Comparison of ENCODE assay signal across 11 cellular contexts in the genomic region with DNA sequence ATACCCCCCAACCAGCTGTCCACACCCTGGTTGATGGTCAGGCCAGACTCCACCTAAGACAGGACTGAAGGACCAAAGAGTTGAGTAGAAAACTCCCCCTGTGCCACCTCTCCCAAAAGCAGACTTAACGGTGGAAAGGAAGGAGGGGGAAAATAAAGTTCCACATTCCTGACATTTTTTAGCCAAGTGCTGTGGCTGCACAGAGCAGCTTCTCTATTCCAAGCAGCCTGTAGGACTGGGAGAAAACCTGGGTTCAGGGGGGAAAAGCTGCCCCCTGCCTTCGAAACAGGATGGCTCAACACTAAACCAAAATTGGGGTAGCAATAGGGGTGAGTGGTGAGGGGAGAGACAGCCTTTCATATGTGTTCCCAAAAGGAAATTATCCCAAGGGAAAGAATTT. TPM values are rescaled to one million over a fixed set of nuclear protein-coding genes. Genes with fewer than 3 reads are reported as not detected.
A peak's percentile ranks its signal among the peaks of the same experiment; 100 is the strongest.
DNase-seq lines count a peak whose midpoint lies in the region; ATAC-seq and TF ChIP-seq lines count a peak whose summit lies in the region.
"Had no signal": no experiment of that assay in that cellular context is flagged by ENCODE, and none has a peak within 500 bp of the region (broad histone marks: within the 10 kb centered on the region; RNA-seq: fewer than 3 reads in every experiment).

No MANE protein-coding gene starts in this region.

- peaks cover 56 to 62% (median 56%) of the 10 kb centered on the region in 3 donors for H3K4me1 Mint-ChIP-seq in IgD-negative memory B cell
- peaks cover 43 to 88% (median 65%) of the 10 kb centered on the region in 7 donors for H3K4me1 Mint-ChIP-seq in naive thymus-derived CD4-positive, alpha-beta T cell

- H3K27me3 Mint-ChIP-seq in IgD-negative memory B cell, result no peaks in the 10 kb centered on the region
- peaks cover 0 to 2% (median 0%) of the 10 kb centered on the region in 5 donors for H3K27me3 Mint-ChIP-seq in naive thymus-derived CD4-positive, alpha-beta T cell

- ATAC-seq in naive thymus-derived CD4-positive, alpha-beta T cell, result no peak
- no peak for ATAC-seq in HG02798 (IDR thresholded peaks at IDR 0.05; ENCODE audit: poor library complexity, unreplicated experiment)
- ATAC-seq: gastrocnemius medialis had no signal

- peaks cover 2% of the 10 kb centered on the region for H3K36me3 Mint-ChIP-seq in IgD-negative memory B cell
- H3K36me3 Mint-ChIP-seq in naive thymus-derived CD4-positive, alpha-beta T cell, result peaks cover 0 to 5% (median under 1%) of the 10 kb centered on the region in 5 donors

- no peaks in the 10 kb centered on the region for H3K36me3 ChIP-seq in duodenal mucosa (ENCODE audit: control insufficient read depth in 1 of 2, insufficient read depth in 2 of 2, low read length in 2 of 2)
- H3K36me3 ChIP-seq in naive thymus-derived CD4-positive, alpha-beta T cell (ENCODE audit: control insufficient read depth in 2 of 3, insufficient read depth in 3 of 3, low read length in 3 of 3), result peaks cover 0 to 4% (median 0%) of the 10 kb centered on the region in 3 experiments
- H3K36me3 ChIP-seq: gastrocnemius medialis had no signal

- H3K9ac ChIP-seq in duodenal mucosa (ENCODE audit: low read depth in 1 of 2, low read length in 2 of 2), result peak overlapping the region in 1 of 2 donors; percentile 18

- no peak for DNase-seq in AG04449 (ENCODE audit: low read depth, low spot score)
- no peak for DNase-seq in naive thymus-derived CD4-positive, alpha-beta T cell
- no peak for DNase-seq in NCI-H524 treated with DMSO at 0.1 percent for 48 hours (lab: John Stamatoyannopoulos, UW)
- DNase-seq in NCI-H146 treated with DMSO at 0.1 percent for 48 hours (lab: John Stamatoyannopoulos, UW; ENCODE audit: unreplicated experiment), result no peak
- DNase-seq in anterior cingulate cortex (lab: John Stamatoyannopoulos, UW), result no peak
- DNase-seq: gastrocnemius medialis; NK-92 treated with Interleukin-12 subunit alpha and Interleukin-12 subunit beta, amount 100 ng/mL, for 24 hours; stimulated activated CD4-positive, alpha-beta T cell treated with anti-CD3 and anti-CD28 coated beads, Interleukin-15, amount 100 ng/mL, for 24 hours had no signal

- peak overlapping the region; percentile 95 for H3K4me3 ChIP-seq in AG04449 (ENCODE audit: low read depth, low read length)
- H3K4me3 ChIP-seq in duodenal mucosa (ENCODE audit: low read depth in 1 of 2, low read length in 2 of 2), result peak overlapping the region; percentile 4 to 19
- H3K4me3 ChIP-seq in naive thymus-derived CD4-positive, alpha-beta T cell (ENCODE audit: low read length), result no peak overlapping the region
- H3K4me3 ChIP-seq: gastrocnemius medialis had no signal

- POLR2A ChIA-PET in AG04449 (lab: Yijun Ruan, JAX), result interaction anchor here (0.6 to 1.7 kb wide), 5 partner anchors 22 to 61 kb away, joined by 3 to 5 read pairs (median 4); no protein-coding TSS in a partner anchor
- POLR2A ChIA-PET in naive thymus-derived CD4-positive, alpha-beta T cell (lab: Charles Lee), result no interaction called here

- H3K9me3 Mint-ChIP-seq in IgD-negative memory B cell, result no peaks in the 10 kb centered on the region
- no peaks in the 10 kb centered on the region for H3K9me3 Mint-ChIP-seq in naive thymus-derived CD4-positive, alpha-beta T cell

- H3K27ac Mint-ChIP-seq in IgD-negative memory B cell, result peak overlapping the region in 2 of 3 donors; percentile 67 to 73
- H3K27ac Mint-ChIP-seq in naive thymus-derived CD4-positive, alpha-beta T cell, result peak overlapping the region in 5 of 9 donors; percentile 14 to 92 (median 87)

- peak; percentile 27 for TF ChIP-seq CTCF in AG04449 (IDR thresholded peaks at IDR 0.05; ENCODE audit: insufficient read depth, low read length, missing control alignments)

- no peaks in the 10 kb centered on the region for H3K27me3 ChIP-seq in duodenal mucosa (ENCODE audit: control insufficient read depth in 1 of 2, insufficient read depth in 2 of 2, low read length in 2 of 2)
- H3K27me3 ChIP-seq in naive thymus-derived CD4-positive, alpha-beta T cell (ENCODE audit: control insufficient read depth in 2 of 2, insufficient read depth in 2 of 2, low read length in 2 of 2), result no peaks in the 10 kb centered on the region
- H3K27me3 ChIP-seq: gastrocnemius medialis had no signal

- peak overlapping the region in 3 of 4 donors; percentile 44 to 84 (median 83) for H3K4me3 Mint-ChIP-seq in IgD-negative memory B cell
- peak overlapping the region in 3 of 10 donors; percentile 37 to 88 (median 49) for H3K4me3 Mint-ChIP-seq in naive thymus-derived CD4-positive, alpha-beta T cell

- H3K27ac ChIP-seq in duodenal mucosa (ENCODE audit: low read depth, low read length), result no peak overlapping the region
- H3K27ac ChIP-seq in naive thymus-derived CD4-positive, alpha-beta T cell (ENCODE audit: low read depth, low read length), result no peak overlapping the region

- intact Hi-C loops in naive thymus-derived CD4-positive, alpha-beta T cell (cut with micrococcal nuclease), result no loop called here

- CTCF ChIA-PET in AG04449 (lab: Yijun Ruan, JAX), result interaction anchor here (1.1 to 6.5 kb wide), 9 partner anchors 10 to 161 kb away, joined by 3 to 60 read pairs (median 5); no protein-coding TSS in a partner anchor
- CTCF ChIA-PET in naive thymus-derived CD4-positive, alpha-beta T cell (lab: Charles Lee), result no interaction called here

- no peaks in the 10 kb centered on the region for H3K9me3 ChIP-seq in duodenal mucosa (ENCODE audit: control insufficient read depth in 1 of 2, low read length in 2 of 2)
- H3K9me3 ChIP-seq in naive thymus-derived CD4-positive, alpha-beta T cell (ENCODE audit: control insufficient read depth in 2 of 3, low read length in 3 of 3), result no peaks in the 10 kb centered on the region
- H3K9me3 ChIP-seq: gastrocnemius medialis had no signal

- peaks cover 38 to 63% of the 10 kb centered on the region in 2 donors for H3K4me1 ChIP-seq in duodenal mucosa (ENCODE audit: control insufficient read depth in 1 of 2, insufficient read depth in 2 of 2, low read length in 2 of 2)
- H3K4me1 ChIP-seq in naive thymus-derived CD4-positive, alpha-beta T cell (ENCODE audit: control insufficient read depth in 2 of 2, insufficient read depth in 2 of 2, low read length in 2 of 2), result peaks cover 27 to 34% of the 10 kb centered on the region in 2 donors

RNA-seq across cellular contexts. Expression of gene TRAM2, which starts 3.6 kb away (rescaled TPM):
- polyA plus RNA-seq in IgD-negative memory B cell, result 7.5 TPM
- 10 to 100 TPM in 4 of 5 experiments, 1 to 10 TPM in 1; 8.9 to 10.9 (median 10.3) TPM for total RNA-seq in naive thymus-derived CD4-positive, alpha-beta T cell
- 1 to 10 TPM; 3.2 to 4.5 TPM for polyA plus RNA-seq in naive thymus-derived CD4-positive, alpha-beta T cell
